ENCODE assay signal across 8 cellular contexts in genomic region chr6:45421700-45422540, GRCh38. TPM values are rescaled to one million over a fixed set of nuclear protein-coding genes. Genes with fewer than 3 reads are reported as not detected.
A peak's percentile ranks its signal among the peaks of the same experiment; 100 is the strongest.
DNase-seq lines count a peak whose midpoint lies in the region; ATAC-seq and TF ChIP-seq lines count a peak whose summit lies in the region.

No MANE protein-coding gene starts in this region.

- no peak for TF ChIP-seq CTCF in Calu3 (IDR thresholded peaks at IDR 0.05; ENCODE audit: unreplicated experiment)

- no peaks in the 10 kb centered on the region for H3K9me3 Mint-ChIP-seq in Calu3 (ENCODE audit: low read depth, unreplicated experiment)

- BruUV-seq in Calu3 (replicated peaks; lab: Mats Ljungman, UMichigan) = no TSS peak

- peak overlapping the region; percentile 87 for H3K4me3 ChIP-seq in rectal smooth muscle tissue (ENCODE audit: low read length)

- H3K27ac Mint-ChIP-seq in Calu3 (ENCODE audit: unreplicated experiment) = peak overlapping the region; percentile 35

- DNase-seq in Calu3 (peak; percentile 61), T-helper 2 cell (peak; percentile 26 to 80 (median 44)), astrocyte of the hippocampus (ENCODE audit: low read depth, low spot score) (peak; percentile 93), hypothalamus (lab: John Stamatoyannopoulos, UW) (peak in 45 of 51 donors; percentile 20 to 86 (median 47))

- H3K36me3 ChIP-seq in rectal smooth muscle tissue (ENCODE audit: control insufficient read depth, insufficient read depth, low read length) = no peaks in the 10 kb centered on the region

- H3K27me3 Mint-ChIP-seq in Calu3 (ENCODE audit: unreplicated experiment) = peaks cover 50% of the 10 kb centered on the region

- TF ChIP-seq RAD21 in Ishikawa (IDR thresholded peaks at IDR 0.05; ENCODE audit: low read depth) = peak; percentile 40; the same call in 1 of the 2 replicates

- H3K9ac ChIP-seq in rectal smooth muscle tissue (ENCODE audit: low read length) = no peak overlapping the region

- no peak for TF ChIP-seq EP300 in Ishikawa (IDR thresholded peaks at IDR 0.05; ENCODE audit: borderline replicate concordance)

- peaks cover 16% of the 10 kb centered on the region for H3K27me3 ChIP-seq in rectal smooth muscle tissue (ENCODE audit: control insufficient read depth, insufficient read depth, low read length)

- intact Hi-C loops in Calu3 (cut with micrococcal nuclease; ENCODE audit: unreplicated experiment) = loop anchor here (1.0 to 5.0 kb wide), 2 partner anchors 100 to 292 kb away; no protein-coding TSS in a partner anchor

- CTCF ChIA-PET in Calu3 (lab: Charles Lee) = interaction anchor here (1.5 to 1.6 kb wide), 2 partner anchors 293 to 501 kb away, joined by 5 to 15 read pairs; no protein-coding TSS in a partner anchor

- peaks cover 22% of the 10 kb centered on the region for H3K36me3 Mint-ChIP-seq in Calu3 (ENCODE audit: insufficient read depth, unreplicated experiment)

- no peak for ATAC-seq in GM18870 (IDR thresholded peaks at IDR 0.05; ENCODE audit: unreplicated experiment)
- ATAC-seq in GM18861 (IDR thresholded peaks at IDR 0.05; ENCODE audit: unreplicated experiment) = no peak

- peak overlapping the region; percentile 82 for H3K4me3 Mint-ChIP-seq in Calu3 (ENCODE audit: low read depth, unreplicated experiment)

- peak overlapping the region; percentile 43 for H3K27ac ChIP-seq in rectal smooth muscle tissue (ENCODE audit: low read depth, low read length)

- H3K4me1 Mint-ChIP-seq in Calu3 (ENCODE audit: low read depth, unreplicated experiment) = no peaks in the 10 kb centered on the region

- H3K4me1 ChIP-seq in rectal smooth muscle tissue (ENCODE audit: control insufficient read depth, insufficient read depth, low read length) = no peaks in the 10 kb centered on the region

TF ChIP-seq in Ishikawa, 13 proteins besides CTCF, POLR2A, EP300 and RAD21:
- TF ChIP-seq MAX (IDR thresholded peaks at IDR 0.05) (peak; percentile 32; the same call in 1 of the 2 replicates), REST (IDR thresholded peaks at IDR 0.05; ENCODE audit: low read depth) (no peak), EGR1 (IDR thresholded peaks at IDR 0.05) (0 out of 2 replicates have a peak, but pooled peaks have one; percentile 39), TAF1 (IDR thresholded peaks at IDR 0.05; ENCODE audit: low read depth) (no peak), ZBTB7A (IDR thresholded peaks at IDR 0.05; ENCODE audit: low read depth) (peak; percentile 54)

RNA-seq across cellular contexts. Expression of gene SUPT3H, which starts 44.2 kb away (rescaled TPM):
- total RNA-seq in Calu3 (2022) = 7.0 and 10.3 TPM in 2 replicates
